Comparison of ENCODE assay signal across 1 cellular context in the genomic region with DNA sequence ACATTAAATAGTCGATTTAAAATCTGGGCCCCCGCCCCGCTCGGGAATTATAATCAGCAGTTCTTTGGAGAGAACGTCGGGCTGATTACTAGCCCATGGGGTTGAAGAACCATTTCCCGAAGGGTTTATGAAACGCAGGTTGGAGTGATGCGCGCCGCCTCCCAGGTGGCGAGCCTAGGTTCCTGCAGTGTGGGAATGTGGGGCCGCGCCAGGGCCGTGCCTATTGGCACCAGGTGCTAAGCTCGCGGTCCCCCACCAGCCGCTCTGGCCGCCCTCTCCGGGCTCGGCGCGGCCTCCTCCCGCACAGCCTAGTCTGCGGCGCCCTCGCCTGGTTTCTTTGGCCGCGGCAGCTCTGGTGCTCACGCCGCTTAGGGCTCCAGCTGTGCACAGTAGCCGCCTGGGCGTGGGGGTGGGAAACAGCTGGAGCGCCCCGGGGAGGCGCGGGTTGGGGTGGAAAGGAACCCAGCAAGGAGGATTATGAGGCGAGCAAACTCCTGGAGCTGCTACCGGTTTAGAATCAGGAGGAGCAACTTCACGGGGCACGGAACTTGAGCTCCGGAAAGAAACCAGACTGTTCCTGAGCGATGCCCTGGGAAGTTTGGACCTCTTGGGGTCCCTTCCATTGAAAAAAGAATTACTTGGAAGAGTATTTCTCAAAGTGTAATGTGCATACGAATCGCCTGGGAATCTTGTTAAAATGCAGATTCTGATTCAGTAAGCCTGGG.
TF ChIP-seq lines count a peak whose summit lies in the region.

No MANE protein-coding gene starts in this region.

TF ChIP-seq in K562, 482 proteins besides CTCF, POLR2A, EP300 and RAD21 (continued from another document and continues in another):
- TF ChIP-seq BHLHE40 (IDR thresholded peaks at IDR 0.05; ENCODE audit: low read length) (peak; percentile 11; the same call in 1 of the 2 replicates), RHOXF2B (CRISPR knock-in tag; conservative IDR thresholded peaks at IDR 0.05) (no peak), ZNF395 (CRISPR knock-in tag; IDR thresholded peaks at IDR 0.05) (no peak), CBX1 (IDR thresholded peaks at IDR 0.05; ENCODE audit: low read depth) (no peak), ZNF140 (CRISPR knock-in tag; IDR thresholded peaks at IDR 0.05) (no peak), TBL1XR1 (IDR thresholded peaks at IDR 0.05; ENCODE audit: low read length in 2 of 2) (no peak), ZNF408 (CRISPR knock-in tag; IDR thresholded peaks at IDR 0.05; ENCODE audit: low read depth) (no peak), UBTF (IDR thresholded peaks at IDR 0.05; ENCODE audit: borderline replicate concordance in 1 of 2, low read depth in 2 of 2, low read length in 2 of 2) (peak; percentile 24 to 61; a peak in 1 of 4 replicates), SRSF9 (IDR thresholded peaks at IDR 0.05; ENCODE audit: borderline replicate concordance, low read depth, low read length) (no peak), ZZZ3 (IDR thresholded peaks at IDR 0.05) (no peak), PHB (CRISPR knock-in tag; IDR thresholded peaks at IDR 0.05) (no peak), ARID2 (IDR thresholded peaks at IDR 0.05) (0 out of 2 replicates have a peak, but pooled peaks have one; percentile 16), SMARCC2 (IDR thresholded peaks at IDR 0.05; ENCODE audit: low read depth) (no peak), ZNF347 (CRISPR knock-in tag; IDR thresholded peaks at IDR 0.05; ENCODE audit: low read depth) (no peak), HEY1 (CRISPR knock-in tag; IDR thresholded peaks at IDR 0.05; ENCODE audit: borderline replicate concordance) (no peak), STAT5A (IDR thresholded peaks at IDR 0.05; ENCODE audit: borderline replicate concordance, low read length) (no peak), CHD7 (IDR thresholded peaks at IDR 0.05; ENCODE audit: low read depth, low read length) (no peak), ZNF586 (CRISPR knock-in tag; conservative IDR thresholded peaks at IDR 0.05) (no peak)
- TF ChIP-seq, protein P1, sequence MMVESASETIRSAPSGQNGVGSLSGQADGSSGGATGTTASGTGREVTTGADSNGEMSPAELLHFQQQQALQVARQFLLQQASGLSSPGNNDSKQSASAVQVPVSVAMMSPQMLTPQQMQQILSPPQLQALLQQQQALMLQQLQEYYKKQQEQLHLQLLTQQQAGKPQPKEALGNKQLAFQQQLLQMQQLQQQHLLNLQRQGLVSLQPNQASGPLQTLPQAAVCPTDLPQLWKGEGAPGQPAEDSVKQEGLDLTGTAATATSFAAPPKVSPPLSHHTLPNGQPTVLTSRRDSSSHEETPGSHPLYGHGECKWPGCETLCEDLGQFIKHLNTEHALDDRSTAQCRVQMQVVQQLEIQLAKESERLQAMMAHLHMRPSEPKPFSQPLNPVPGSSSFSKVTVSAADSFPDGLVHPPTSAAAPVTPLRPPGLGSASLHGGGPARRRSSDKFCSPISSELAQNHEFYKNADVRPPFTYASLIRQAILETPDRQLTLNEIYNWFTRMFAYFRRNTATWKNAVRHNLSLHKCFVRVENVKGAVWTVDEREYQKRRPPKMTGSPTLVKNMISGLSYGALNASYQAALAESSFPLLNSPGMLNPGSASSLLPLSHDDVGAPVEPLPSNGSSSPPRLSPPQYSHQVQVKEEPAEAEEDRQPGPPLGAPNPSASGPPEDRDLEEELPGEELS (CRISPR knock-in tag; IDR thresholded peaks at IDR 0.05; ENCODE audit: borderline replicate concordance) = no peak
- TF ChIP-seq, protein P2, sequence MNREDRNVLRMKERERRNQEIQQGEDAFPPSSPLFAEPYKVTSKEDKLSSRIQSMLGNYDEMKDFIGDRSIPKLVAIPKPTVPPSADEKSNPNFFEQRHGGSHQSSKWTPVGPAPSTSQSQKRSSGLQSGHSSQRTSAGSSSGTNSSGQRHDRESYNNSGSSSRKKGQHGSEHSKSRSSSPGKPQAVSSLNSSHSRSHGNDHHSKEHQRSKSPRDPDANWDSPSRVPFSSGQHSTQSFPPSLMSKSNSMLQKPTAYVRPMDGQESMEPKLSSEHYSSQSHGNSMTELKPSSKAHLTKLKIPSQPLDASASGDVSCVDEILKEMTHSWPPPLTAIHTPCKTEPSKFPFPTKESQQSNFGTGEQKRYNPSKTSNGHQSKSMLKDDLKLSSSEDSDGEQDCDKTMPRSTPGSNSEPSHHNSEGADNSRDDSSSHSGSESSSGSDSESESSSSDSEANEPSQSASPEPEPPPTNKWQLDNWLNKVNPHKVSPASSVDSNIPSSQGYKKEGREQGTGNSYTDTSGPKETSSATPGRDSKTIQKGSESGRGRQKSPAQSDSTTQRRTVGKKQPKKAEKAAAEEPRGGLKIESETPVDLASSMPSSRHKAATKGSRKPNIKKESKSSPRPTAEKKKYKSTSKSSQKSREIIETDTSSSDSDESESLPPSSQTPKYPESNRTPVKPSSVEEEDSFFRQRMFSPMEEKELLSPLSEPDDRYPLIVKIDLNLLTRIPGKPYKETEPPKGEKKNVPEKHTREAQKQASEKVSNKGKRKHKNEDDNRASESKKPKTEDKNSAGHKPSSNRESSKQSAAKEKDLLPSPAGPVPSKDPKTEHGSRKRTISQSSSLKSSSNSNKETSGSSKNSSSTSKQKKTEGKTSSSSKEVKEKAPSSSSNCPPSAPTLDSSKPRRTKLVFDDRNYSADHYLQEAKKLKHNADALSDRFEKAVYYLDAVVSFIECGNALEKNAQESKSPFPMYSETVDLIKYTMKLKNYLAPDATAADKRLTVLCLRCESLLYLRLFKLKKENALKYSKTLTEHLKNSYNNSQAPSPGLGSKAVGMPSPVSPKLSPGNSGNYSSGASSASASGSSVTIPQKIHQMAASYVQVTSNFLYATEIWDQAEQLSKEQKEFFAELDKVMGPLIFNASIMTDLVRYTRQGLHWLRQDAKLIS (CRISPR knock-in tag; IDR thresholded peaks at IDR 0.05) = no peak
- TF ChIP-seq, protein P3, sequence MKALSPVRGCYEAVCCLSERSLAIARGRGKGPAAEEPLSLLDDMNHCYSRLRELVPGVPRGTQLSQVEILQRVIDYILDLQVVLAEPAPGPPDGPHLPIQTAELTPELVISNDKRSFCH (CRISPR knock-in tag; IDR thresholded peaks at IDR 0.05) = no peak
- TF ChIP-seq, protein P3 (tag; IDR thresholded peaks at IDR 0.05) = no peak
- TF ChIP-seq, protein P4, sequence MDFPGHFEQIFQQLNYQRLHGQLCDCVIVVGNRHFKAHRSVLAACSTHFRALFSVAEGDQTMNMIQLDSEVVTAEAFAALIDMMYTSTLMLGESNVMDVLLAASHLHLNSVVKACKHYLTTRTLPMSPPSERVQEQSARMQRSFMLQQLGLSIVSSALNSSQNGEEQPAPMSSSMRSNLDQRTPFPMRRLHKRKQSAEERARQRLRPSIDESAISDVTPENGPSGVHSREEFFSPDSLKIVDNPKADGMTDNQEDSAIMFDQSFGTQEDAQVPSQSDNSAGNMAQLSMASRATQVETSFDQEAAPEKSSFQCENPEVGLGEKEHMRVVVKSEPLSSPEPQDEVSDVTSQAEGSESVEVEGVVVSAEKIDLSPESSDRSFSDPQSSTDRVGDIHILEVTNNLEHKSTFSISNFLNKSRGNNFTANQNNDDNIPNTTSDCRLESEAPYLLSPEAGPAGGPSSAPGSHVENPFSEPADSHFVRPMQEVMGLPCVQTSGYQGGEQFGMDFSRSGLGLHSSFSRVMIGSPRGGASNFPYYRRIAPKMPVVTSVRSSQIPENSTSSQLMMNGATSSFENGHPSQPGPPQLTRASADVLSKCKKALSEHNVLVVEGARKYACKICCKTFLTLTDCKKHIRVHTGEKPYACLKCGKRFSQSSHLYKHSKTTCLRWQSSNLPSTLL (IDR thresholded peaks at IDR 0.05) = no peak
- TF ChIP-seq, protein P5, sequence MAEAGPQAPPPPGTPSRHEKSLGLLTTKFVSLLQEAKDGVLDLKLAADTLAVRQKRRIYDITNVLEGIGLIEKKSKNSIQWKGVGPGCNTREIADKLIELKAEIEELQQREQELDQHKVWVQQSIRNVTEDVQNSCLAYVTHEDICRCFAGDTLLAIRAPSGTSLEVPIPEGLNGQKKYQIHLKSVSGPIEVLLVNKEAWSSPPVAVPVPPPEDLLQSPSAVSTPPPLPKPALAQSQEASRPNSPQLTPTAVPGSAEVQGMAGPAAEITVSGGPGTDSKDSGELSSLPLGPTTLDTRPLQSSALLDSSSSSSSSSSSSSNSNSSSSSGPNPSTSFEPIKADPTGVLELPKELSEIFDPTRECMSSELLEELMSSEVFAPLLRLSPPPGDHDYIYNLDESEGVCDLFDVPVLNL (CRISPR knock-in tag; IDR thresholded peaks at IDR 0.05; ENCODE audit: low read depth) = no peak
